Comparison of ENCODE assay signal across 11 cellular contexts in the genomic region with DNA sequence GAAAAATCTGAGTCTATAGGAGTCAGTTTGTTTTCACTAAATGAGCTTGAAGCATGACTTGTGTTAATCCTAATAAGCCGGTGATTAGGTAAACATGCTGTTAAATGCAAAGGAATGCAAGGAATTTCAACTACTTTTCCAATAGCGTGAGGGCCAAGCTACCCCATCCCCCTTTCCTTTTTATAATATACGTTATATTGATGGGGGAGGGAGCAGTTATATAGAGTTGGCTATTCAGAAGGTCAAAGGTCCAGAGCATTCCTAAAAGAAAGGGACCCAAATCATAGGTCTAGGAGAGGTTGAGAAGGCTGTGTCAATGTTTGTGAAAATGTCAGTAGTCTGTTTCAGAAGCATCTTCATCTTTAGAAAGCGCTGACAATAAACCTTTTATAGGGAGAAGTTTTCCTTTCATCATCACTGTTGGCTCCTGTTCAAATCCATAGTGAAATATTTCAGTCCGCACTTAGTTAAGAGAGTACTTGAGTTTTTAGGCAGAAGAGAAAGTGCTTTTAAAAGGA. TPM values are rescaled to one million over a fixed set of nuclear protein-coding genes. Genes with fewer than 3 reads are reported as not detected.
DNase-seq lines count a peak whose midpoint lies in the region; ATAC-seq and TF ChIP-seq lines count a peak whose summit lies in the region.
"Had no signal": no experiment of that assay in that cellular context is flagged by ENCODE, and none has a peak within 500 bp of the region (broad histone marks: within the 10 kb centered on the region; RNA-seq: fewer than 3 reads in every experiment).

No MANE protein-coding gene starts in this region.

- H3K27ac ChIP-seq in gastrocnemius medialis, result peak overlapping the region; percentile 1 to 97 (median 94)

- no peak overlapping the region for H3K4me3 ChIP-seq in gastrocnemius medialis

- H3K9me3 ChIP-seq in gastrocnemius medialis, result no peaks in the 10 kb centered on the region

- H3K27me3 ChIP-seq in gastrocnemius medialis, result no peaks in the 10 kb centered on the region

- TF ChIP-seq CTCF in gastrocnemius medialis (IDR thresholded peaks at IDR 0.05 in 4 of 5, conservative IDR thresholded peaks at IDR 0.05 in 1 of 5), result no peak

- peak; percentile 92 for DNase-seq in GM04504 (ENCODE audit: low read depth)
- DNase-seq in SK-MEL-5 (ENCODE audit: low read depth, low spot score), result peak; percentile 51
- DNase-seq in fibroblast of the conjunctiva (ENCODE audit: low read depth), result peak; percentile 63
- DNase-seq in gastrocnemius medialis, result no peak
- no peak for DNase-seq in sciatic nerve (ENCODE audit: low spot score)
- DNase-seq in retina, result no peak
- DNase-seq in C1 segment of cervical spinal cord (lab: John Stamatoyannopoulos, UW), result no peak
- DNase-seq: central memory CD4-positive, alpha-beta T cell; naive B cell; NCI-H1105 had no signal

- peaks cover 24 to 31% of the 10 kb centered on the region in 2 donors for H3K4me1 ChIP-seq in gastrocnemius medialis

- TF ChIP-seq POLR2A in gastrocnemius medialis (IDR thresholded peaks at IDR 0.05), result no peak

- intact Hi-C loops in gastrocnemius medialis (cut with DNase I; ENCODE audit: low total_unique reads), result loop anchor here (5.0 to 10.0 kb wide), 3 partner anchors 120 to 1080 kb away; partner anchors contain the start of genes DDAH1, GNG5 and SPATA1
- intact Hi-C loops in sciatic nerve (cut with DNase I), result loop anchor here (10.0 kb wide), 1 partner anchor 280 kb away; no protein-coding TSS in a partner anchor

- no peaks in the 10 kb centered on the region for H3K36me3 ChIP-seq in gastrocnemius medialis

- in situ Hi-C loops in SK-MEL-5 (cut with HindIII; ENCODE audit: low pct_unique_long_range_greater_than_20kb, low sequenced_read_pairs) (no loop called here), gastrocnemius medialis (cut with MboI; ENCODE audit: low sequenced_read_pairs in 4 of 4) (loop anchor here in 3 of 4 donors (10.0 kb wide), 3 partner anchors 110 to 280 kb away; no protein-coding TSS in a partner anchor)

- no peak for ATAC-seq in gastrocnemius medialis
- no peak for ATAC-seq in sciatic nerve
- no peak for ATAC-seq in HG03045 (IDR thresholded peaks at IDR 0.05; ENCODE audit: unreplicated experiment)

RNA-seq across cellular contexts. Expression of gene CCN1, which starts 3.8 kb away (rescaled TPM):
- 0.27 and 0.29 TPM in 2 replicates for total RNA-seq in SK-MEL-5 (2014; rRNA removed; shearing (Covaris generic))
- 4.5 and 4.8 TPM in 2 replicates for polyA plus RNA-seq in SK-MEL-5 (2015; cell fraction: cytosol; rRNA removed)
- polyA plus RNA-seq in SK-MEL-5 (2015; cell fraction: nucleus; rRNA removed), result 9.1 and 10.6 TPM in 2 replicates
- 10 to 100 TPM in 3 of 4 donors, 1 to 10 TPM in 1; 5.6 to 64.3 (median 25.0) TPM for total RNA-seq in gastrocnemius medialis
- total RNA-seq in sciatic nerve, result 137 TPM

Comparison
In these comparisons a context has a peak if more than half of its experiments do, and no peak if none do; other contexts are left out.
1. DNase-seq: peak in GM04504 (single experiment), SK-MEL-5 (single experiment) and fibroblast of the conjunctiva (single experiment); none in gastrocnemius medialis (0 of 2), sciatic nerve (single experiment), retina (single experiment) and C1 segment of cervical spinal cord (0 of 14).